16 cellular contexts compared by ENCODE assay signal in the genomic region with DNA sequence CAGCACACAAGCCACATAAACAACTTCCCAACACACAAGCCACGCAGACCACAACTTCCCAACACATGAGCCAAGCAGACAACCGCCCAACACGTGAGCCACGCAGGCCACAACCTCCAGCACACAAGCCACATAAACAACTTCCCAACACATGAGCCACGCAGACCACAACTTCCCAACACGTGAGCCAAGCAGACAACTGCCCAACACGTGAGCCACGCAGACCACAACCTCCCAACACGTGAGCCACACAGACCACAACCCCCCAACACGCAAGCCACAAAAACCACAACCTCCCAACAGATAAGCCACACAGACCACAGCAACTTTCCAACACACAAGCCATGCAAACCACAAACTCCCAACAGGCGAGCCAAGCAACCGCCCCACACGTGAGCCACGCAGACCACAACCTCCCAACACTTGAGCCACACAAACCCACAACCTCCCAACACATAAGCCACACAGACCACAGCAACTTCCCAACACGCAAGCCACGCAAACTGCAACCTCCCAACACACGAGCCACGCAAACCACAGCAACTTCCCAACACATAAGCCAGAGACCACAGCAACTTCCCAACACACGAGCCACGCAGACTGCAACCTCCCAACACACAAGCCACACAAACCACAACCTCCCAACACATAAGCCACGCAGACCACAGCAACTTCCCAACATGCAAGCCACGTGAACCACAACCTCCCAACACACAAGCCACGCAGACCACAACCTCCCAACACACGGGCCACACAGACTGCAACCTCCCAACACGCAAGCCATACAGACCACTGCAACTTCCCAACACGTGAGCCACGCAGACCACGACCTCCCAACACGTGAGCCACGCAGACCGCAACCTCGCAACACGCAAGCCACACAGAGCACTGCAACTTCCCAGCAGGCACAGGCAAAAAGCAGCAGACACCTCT. TPM values are rescaled to one million over a fixed set of nuclear protein-coding genes. Genes with fewer than 3 reads are reported as not detected.
A peak's percentile ranks its signal among the peaks of the same experiment; 100 is the strongest.
DNase-seq lines count a peak whose midpoint lies in the region; FAIRE-seq and TF ChIP-seq lines count a peak whose summit lies in the region.
"Had no signal": no experiment of that assay in that cellular context is flagged by ENCODE, and none has a peak within 500 bp of the region (broad histone marks: within the 10 kb centered on the region; RNA-seq: fewer than 3 reads in every experiment).

No MANE protein-coding gene starts in this region.

- intact Hi-C loops in stomach (cut with DNase I; ENCODE audit: low total_unique reads), result no loop called here

- no CpG with 5 or more reads among the region's 33 CpGs for WGBS in trophoblast cell (ENCODE audit: extremely low coverage, insufficient coverage, insufficient read length)
- WGBS in stomach, 5 donors, result 89 to 92% (median 92%) methylated on average over 33 of the region's 33 CpGs

- H2AK5ac ChIP-seq in trophoblast cell (ENCODE audit: low read length), result no peak overlapping the region

- H3K9me3 ChIP-seq in trophoblast cell (ENCODE audit: insufficient read depth, low read depth, low read length) (peaks cover 3% of the 10 kb centered on the region), stomach (no peaks in the 10 kb centered on the region)

- no peak for TF ChIP-seq CTCF in NB4 (IDR thresholded peaks at IDR 0.05; ENCODE audit: low read depth, low read length)
- TF ChIP-seq CTCF in bronchial epithelial cell (IDR thresholded peaks at IDR 0.05; ENCODE audit: insufficient read depth, low read length, severe bottlenecking), result no peak
- TF ChIP-seq CTCF in stomach (IDR thresholded peaks at IDR 0.05), result no peak

- no peak overlapping the region for H2AFZ ChIP-seq in trophoblast cell (ENCODE audit: insufficient read depth, low read length, poor library complexity)

- peak overlapping the region; percentile 70 for H3K27ac Mint-ChIP-seq in T-helper 1 cell treated with Interleukin-12 subunit alpha and Interleukin-12 subunit beta and Interleukin-4 antibody, amounts not matched to agents 30 μg/mL and 1 μg/mL, for 36 hours

- H3K27me3 ChIP-seq in bronchial epithelial cell (ENCODE audit: control insufficient read depth, insufficient read depth, low read length) (no peaks in the 10 kb centered on the region), trophoblast cell (ENCODE audit: insufficient read depth, low read length) (no peaks in the 10 kb centered on the region), stomach (no peaks in the 10 kb centered on the region)
- H3K27me3 ChIP-seq: BLaER1 treated with 17β-estradiol and CSF1 and Interleukin-3, amounts not matched to agents 10 nM and 100 nM had no signal

- DNase-seq in T-helper 1 cell, result no peak
- DNase-seq in NB4 (ENCODE audit: low read depth), result peak; percentile 30
- no peak for DNase-seq in bronchial epithelial cell (ENCODE audit: low read depth)
- DNase-seq in trophoblast cell, result no peak
- DNase-seq in DMS114 treated with DMSO at 0.1 percent for 48 hours (lab: John Stamatoyannopoulos, UW; ENCODE audit: unreplicated experiment), result no peak
- no peak for DNase-seq in OCI-M2 (lab: John Stamatoyannopoulos, UW; ENCODE audit: unreplicated experiment)
- DNase-seq in stomach, result no peak
- DNase-seq: activated CD4-positive, alpha-beta T cell treated with anti-CD3 and anti-CD28 coated beads, Interleukin-2, amount 50 U/mL, for 48 hours; DND-41; occipital lobe; T-helper 9 cell had no signal

- H3K27ac ChIP-seq in trophoblast cell (ENCODE audit: low read depth, low read length) (no peak overlapping the region), stomach (no peak overlapping the region)
- H3K27ac ChIP-seq: 22Rv1; BLaER1 treated with 17β-estradiol and CSF1 and Interleukin-3, amounts not matched to agents 10 nM and 100 nM; epithelial cell of prostate; KMS-11 had no signal

- H3K9ac ChIP-seq in trophoblast cell (ENCODE audit: low read length), result no peak overlapping the region
- H3K9ac ChIP-seq: BLaER1 treated with 17β-estradiol and CSF1 and Interleukin-3, amounts not matched to agents 10 nM and 100 nM; KMS-11 had no signal

- H3K36me3 Mint-ChIP-seq in T-helper 1 cell treated with Interleukin-12 subunit alpha and Interleukin-12 subunit beta and Interleukin-4 antibody, amounts not matched to agents 30 μg/mL and 1 μg/mL, for 36 hours (ENCODE audit: low read depth), result peaks cover 57% of the 10 kb centered on the region

- no peak overlapping the region for H3K4ac ChIP-seq in trophoblast cell (ENCODE audit: low read depth, low read length)

- no peak overlapping the region for H3K23ac ChIP-seq in trophoblast cell (ENCODE audit: low read length)

- H3K27me3 Mint-ChIP-seq in T-helper 1 cell treated with Interleukin-12 subunit alpha and Interleukin-12 subunit beta and Interleukin-4 antibody, amounts not matched to agents 30 μg/mL and 1 μg/mL, for 36 hours (ENCODE audit: low read depth), result no peaks in the 10 kb centered on the region

- peak; percentile 81 for FAIRE-seq in bronchial epithelial cell (lab: Jason Lieb, UNC)

- no peak for TF ChIP-seq EP300 in stomach (IDR thresholded peaks at IDR 0.05)

- no peak overlapping the region for H4K91ac ChIP-seq in trophoblast cell (ENCODE audit: low read depth, low read length)

- TF ChIP-seq POLR2A in NB4 (IDR thresholded peaks at IDR 0.05; ENCODE audit: extremely low read depth, insufficient read length), result no peak
- TF ChIP-seq POLR2A in stomach (IDR thresholded peaks at IDR 0.05), result no peak

- H3K18ac ChIP-seq in trophoblast cell (ENCODE audit: low read length), result peak overlapping the region; percentile 11

- no peak overlapping the region for H3K4me2 ChIP-seq in trophoblast cell (ENCODE audit: low read length)
- H3K4me2 ChIP-seq: BLaER1 treated with 17β-estradiol and CSF1 and Interleukin-3, amounts not matched to agents 10 nM and 100 nM; KMS-11 had no signal

- H2BK5ac ChIP-seq in trophoblast cell (ENCODE audit: low read depth, low read length, poor library complexity), result no peak overlapping the region

- no peak overlapping the region for H2BK12ac ChIP-seq in trophoblast cell (ENCODE audit: low read length)

- H3K4me3 Mint-ChIP-seq in T-helper 1 cell treated with Interleukin-12 subunit alpha and Interleukin-12 subunit beta and Interleukin-4 antibody, amounts not matched to agents 30 μg/mL and 1 μg/mL, for 36 hours, result peak overlapping the region; percentile 22

- H2BK120ac ChIP-seq in trophoblast cell (ENCODE audit: insufficient read depth, low read length, poor library complexity), result no peak overlapping the region

- H3K4me1 ChIP-seq in trophoblast cell (ENCODE audit: control insufficient read depth in 1 of 2, insufficient read depth in 2 of 2, low read length in 2 of 2), result no peaks in the 10 kb centered on the region
- H3K4me1 ChIP-seq in stomach, result no peaks in the 10 kb centered on the region
- H3K4me1 ChIP-seq: BLaER1 treated with 17β-estradiol and CSF1 and Interleukin-3, amounts not matched to agents 10 nM and 100 nM had no signal

- peaks cover 17% of the 10 kb centered on the region for H3K4me1 Mint-ChIP-seq in T-helper 1 cell treated with Interleukin-12 subunit alpha and Interleukin-12 subunit beta and Interleukin-4 antibody, amounts not matched to agents 30 μg/mL and 1 μg/mL, for 36 hours (ENCODE audit: low read depth)

- H4K8ac ChIP-seq in trophoblast cell (ENCODE audit: low read depth, low read length), result no peak overlapping the region

- no peaks in the 10 kb centered on the region for H3K79me2 ChIP-seq in trophoblast cell (ENCODE audit: control insufficient read depth, insufficient read depth, low read length, poor library complexity)

- H3K14ac ChIP-seq in trophoblast cell (ENCODE audit: low read length), result no peak overlapping the region

- H3K9me3 Mint-ChIP-seq in T-helper 1 cell treated with Interleukin-12 subunit alpha and Interleukin-12 subunit beta and Interleukin-4 antibody, amounts not matched to agents 30 μg/mL and 1 μg/mL, for 36 hours, result peaks cover 12% of the 10 kb centered on the region

- no peaks in the 10 kb centered on the region for H3K79me1 ChIP-seq in trophoblast cell (ENCODE audit: low read length)

- H3K36me3 ChIP-seq in bronchial epithelial cell (ENCODE audit: control insufficient read depth, insufficient read depth, low read length) (peaks cover 52% of the 10 kb centered on the region), trophoblast cell (ENCODE audit: control insufficient read depth in 1 of 2, insufficient read depth in 2 of 2, low read length in 2 of 2) (peaks cover 72 to 76% of the 10 kb centered on the region in 2 experiments), stomach (peaks cover 61 to 82% (median 81%) of the 10 kb centered on the region in 4 donors)

- H3K4me3 ChIP-seq in NB4 (ENCODE audit: low read depth, low read length) (no peak overlapping the region), bronchial epithelial cell (ENCODE audit: low read depth, low read length) (no peak overlapping the region), trophoblast cell (ENCODE audit: low read depth, low read length) (no peak overlapping the region), stomach (no peak overlapping the region)
- H3K4me3 ChIP-seq: BLaER1 treated with 17β-estradiol and CSF1 and Interleukin-3, amounts not matched to agents 10 nM and 100 nM had no signal

- H4K12ac ChIP-seq in trophoblast cell (ENCODE audit: low read depth, low read length), result no peak overlapping the region

RNA-seq across cellular contexts. Expression of a gene that starts 10.1 kb away (rescaled TPM):
- total RNA-seq in bronchial epithelial cell (36.1 TPM in 2 replicates), stomach (100 to 1,000 TPM in 2 of 5 donors, 10 to 100 TPM in 3; 34.1 to 152 (median 48.7) TPM)
- 22.7 and 23.8 TPM in 2 replicates for polyA plus RNA-seq in trophoblast cell (2013)
- 10 to 100 TPM; 16.2 to 32.1 (median 25.8) TPM for polyA plus RNA-seq in stomach

RNA-seq across cellular contexts. Expression of a gene that starts 10.2 kb away (rescaled TPM):
- total RNA-seq in bronchial epithelial cell, result 0.77 and 1.8 TPM in 2 replicates
- 21.5 and 22.0 TPM in 2 replicates for polyA plus RNA-seq in trophoblast cell (2013)
- 10 to 100 TPM in 1 of 5 donors, 1 to 10 TPM in 2, under 1 TPM in 1, not detected in 1; 0.58 to 10.4 (median 4.1) TPM for total RNA-seq in stomach
- 1 to 10 TPM; 1.1 to 4.8 (median 3.5) TPM for polyA plus RNA-seq in stomach

RNA-seq across cellular contexts. Expression of a gene that starts 31.7 kb away (rescaled TPM):
- 0.53 and 1.4 TPM in 2 replicates for total RNA-seq in bronchial epithelial cell
- polyA plus RNA-seq in trophoblast cell (2013), result 5.3 and 5.4 TPM in 2 replicates
- 10 to 100 TPM in 3 of 5 donors, 1 to 10 TPM in 2; 1.8 to 35.2 (median 18.9) TPM for total RNA-seq in stomach
- 10 to 100 TPM in 1 of 3 donors, 1 to 10 TPM in 2; 1.6 to 13.9 (median 2.4) TPM for polyA plus RNA-seq in stomach
